1 cellular context compared by ENCODE assay signal in genomic region chr21:45256021-45256911, GRCh38.
A peak's percentile ranks its signal among the peaks of the same experiment; 100 is the strongest.
TF ChIP-seq lines count a peak whose summit lies in the region.

No MANE protein-coding gene starts in this region.

TF ChIP-seq in HepG2, 621 proteins besides CTCF, POLR2A, EP300 and RAD21 (continued from another document):
- TF ChIP-seq ZBTB33 (CRISPR knock-in tag; IDR thresholded peaks at IDR 0.05) (peak; percentile 57; the same call in 1 of the 2 replicates), SIN3A (IDR thresholded peaks at IDR 0.05; ENCODE audit: borderline replicate concordance, low read depth, low read length) (no peak), HDAC2 (CRISPR knock-in tag; IDR thresholded peaks at IDR 0.05) (no peak), HHEX (CRISPR knock-in tag; IDR thresholded peaks at IDR 0.05) (no peak), SSRP1 (CRISPR knock-in tag; IDR thresholded peaks at IDR 0.05) (no peak), ZSCAN22 (CRISPR knock-in tag; IDR thresholded peaks at IDR 0.05) (no peak)
